25 cellular contexts compared by ENCODE assay signal in the genomic region with DNA sequence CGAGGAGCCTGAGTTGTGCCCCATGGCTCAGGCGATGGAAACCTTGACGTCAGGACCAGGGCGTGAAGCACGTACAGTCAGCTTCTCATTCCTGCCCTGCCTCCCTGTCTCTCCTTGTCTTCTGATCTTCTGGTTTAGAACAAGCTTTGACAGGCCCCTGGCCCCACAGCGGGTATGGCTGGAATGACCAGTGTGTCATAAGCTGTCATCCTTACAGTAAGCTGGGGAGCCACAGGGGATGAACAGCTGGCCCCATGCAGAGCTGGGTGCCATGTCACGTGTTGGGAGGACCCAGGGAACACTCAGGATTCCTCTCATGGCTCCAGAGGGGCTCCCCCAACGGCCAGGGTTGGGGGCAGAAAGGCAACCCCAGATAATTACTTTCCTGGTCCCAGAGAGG.
A peak's percentile ranks its signal among the peaks of the same experiment; 100 is the strongest.
DNase-seq lines count a peak whose midpoint lies in the region; ATAC-seq, FAIRE-seq and TF ChIP-seq lines count a peak whose summit lies in the region.
"Had no signal": no experiment of that assay in that cellular context is flagged by ENCODE, and none has a peak within 500 bp of the region (broad histone marks: within the 10 kb centered on the region; RNA-seq: fewer than 3 reads in every experiment).

No MANE protein-coding gene starts in this region.

- no peak for ATAC-seq in left lobe of liver
- ATAC-seq: natural killer cell treated with Interleukin-12 subunit alpha and Interleukin-12 subunit beta and Interleukin-15 and Interleukin-18, amount 100 ng/mL, for 72 hours had no signal

- peaks cover 38% of the 10 kb centered on the region for H3K79me2 ChIP-seq in keratinocyte (ENCODE audit: control insufficient read depth, insufficient read depth, low read length)

- FAIRE-seq in keratinocyte (lab: Jason Lieb, UNC) = peak; percentile 81
- FAIRE-seq: D721Med, GM12892, RCC 7860 had no signal

- no peaks in the 10 kb centered on the region for H3K9me3 ChIP-seq in CD8-positive, alpha-beta memory T cell (ENCODE audit: low read length)
- no peaks in the 10 kb centered on the region for H3K9me3 ChIP-seq in keratinocyte (ENCODE audit: control insufficient read depth, low read depth, low read length)
- no peaks in the 10 kb centered on the region for H3K9me3 ChIP-seq in stomach smooth muscle (ENCODE audit: control insufficient read depth in 2 of 2, low read length in 2 of 2)
- H3K9me3 ChIP-seq: BLaER1 treated with 17β-estradiol and CSF1 and Interleukin-3, amounts not matched to agents 10 nM and 100 nM; left ventricle myocardium inferior; sigmoid colon; uterus had no signal

- H3K4me1 Mint-ChIP-seq in CD8-positive, alpha-beta memory T cell = peaks cover 16 to 23% (median 18%) of the 10 kb centered on the region in 3 donors
- peaks cover 51% of the 10 kb centered on the region for H3K4me1 Mint-ChIP-seq in brain

- H3K27me3 Mint-ChIP-seq in CD8-positive, alpha-beta memory T cell = no peaks in the 10 kb centered on the region
- H3K27me3 Mint-ChIP-seq in brain = no peaks in the 10 kb centered on the region
- H3K27me3 Mint-ChIP-seq: activated naive CD4-positive, alpha-beta T cell treated with anti-CD3 and anti-CD28 coated beads, Interleukin-2, amount 50 U/mL, for 24 hours; dendritic cell treated with granulocyte-macrophage colony-stimulating factor and Interleukin-4, amounts not matched to agents 40 ng/mL and 50 ng/mL, for 4 days; natural killer cell treated with Interleukin-12 subunit alpha and Interleukin-12 subunit beta and Interleukin-15 and Interleukin-18, amount 100 ng/mL, for 72 hours had no signal

- intact Hi-C loops in cardiac septum (cut with DNase I) = loop anchor here (5.0 kb wide), 3 partner anchors 76 to 219 kb away; no protein-coding TSS in a partner anchor

- no peak overlapping the region for H2AFZ ChIP-seq in keratinocyte (ENCODE audit: control insufficient read depth, low read length)
- H2AFZ ChIP-seq: parathyroid adenoma had no signal

- peaks cover 3% of the 10 kb centered on the region for H4K20me1 ChIP-seq in keratinocyte (ENCODE audit: control insufficient read depth, extremely low read depth, insufficient read depth, low read length)

- H3K9me3 Mint-ChIP-seq in CD8-positive, alpha-beta memory T cell = no peaks in the 10 kb centered on the region
- peaks cover 0 to 12% (median 5%) of the 10 kb centered on the region in 5 experiments for H3K9me3 Mint-ChIP-seq in brain
- H3K9me3 Mint-ChIP-seq: activated naive CD4-positive, alpha-beta T cell treated with anti-CD3 and anti-CD28 coated beads, Interleukin-2, amount 50 U/mL, for 24 hours; dendritic cell treated with granulocyte-macrophage colony-stimulating factor and Interleukin-4, amounts not matched to agents 40 ng/mL and 50 ng/mL, for 4 days; natural killer cell treated with Interleukin-12 subunit alpha and Interleukin-12 subunit beta and Interleukin-15 and Interleukin-18, amount 100 ng/mL, for 72 hours had no signal

- dilution Hi-C loops in keratinocyte (cut with MboI; ENCODE audit: extremely low pct_ligation_motif_present, low sequenced_read_pairs) = no loop called here

- no peaks in the 10 kb centered on the region for H3K27me3 ChIP-seq in CD8-positive, alpha-beta memory T cell (ENCODE audit: insufficient read depth, low read length, poor library complexity, severe bottlenecking)
- H3K27me3 ChIP-seq in keratinocyte (ENCODE audit: control insufficient read depth, extremely low read depth, insufficient read depth, low read length) (no peaks in the 10 kb centered on the region), stomach smooth muscle (ENCODE audit: control insufficient read depth in 1 of 2, insufficient read depth in 2 of 2, low read length in 2 of 2) (no peaks in the 10 kb centered on the region)
- H3K27me3 ChIP-seq: BLaER1 treated with 17β-estradiol and CSF1 and Interleukin-3, amounts not matched to agents 10 nM and 100 nM; sigmoid colon; uterus had no signal

- no peak for TF ChIP-seq CTCF in brain (conservative IDR thresholded peaks at IDR 0.05)
- TF ChIP-seq CTCF in keratinocyte (optimal IDR thresholded peaks at IDR 0.05 in 1 of 3, IDR thresholded peaks at IDR 0.05 in 1 of 3, conservative IDR thresholded peaks at IDR 0.05 in 1 of 3; ENCODE audit: extremely low read depth in 1 of 3, insufficient read depth in 2 of 3, low read length in 3 of 3) = no peak

- POLR2A ChIA-PET in CD8-positive, alpha-beta memory T cell (lab: Charles Lee) = interaction anchor here (0.7 kb wide), 1 partner anchor 100 kb away, joined by 3 read pairs; no protein-coding TSS in a partner anchor

- peaks cover 3% of the 10 kb centered on the region for H3K9me1 ChIP-seq in keratinocyte (ENCODE audit: control insufficient read depth, extremely low read depth, insufficient read depth, low read length)

- peaks cover 25% of the 10 kb centered on the region for H3K4me1 ChIP-seq in CD8-positive, alpha-beta memory T cell (ENCODE audit: insufficient read depth, low read length)
- H3K4me1 ChIP-seq in keratinocyte (ENCODE audit: control insufficient read depth, extremely low read depth, insufficient read depth, low read length) (peaks cover 54% of the 10 kb centered on the region), stomach smooth muscle (ENCODE audit: control insufficient read depth, insufficient read depth, low read length) (peaks cover 64% of the 10 kb centered on the region)
- H3K4me1 ChIP-seq: parathyroid adenoma had no signal

- peak overlapping the region; percentile 71 for H3K9ac ChIP-seq in keratinocyte (ENCODE audit: control insufficient read depth, extremely low read depth, insufficient read depth, low read length)
- H3K9ac ChIP-seq in stomach smooth muscle (ENCODE audit: low read length in 2 of 2) = no peak overlapping the region
- H3K9ac ChIP-seq: parathyroid adenoma had no signal

- peaks cover 0 to 48% (median 3%) of the 10 kb centered on the region in 3 donors for H3K36me3 Mint-ChIP-seq in CD8-positive, alpha-beta memory T cell
- H3K36me3 Mint-ChIP-seq in brain = peaks cover 52% of the 10 kb centered on the region
- H3K36me3 Mint-ChIP-seq: activated naive CD4-positive, alpha-beta T cell treated with anti-CD3 and anti-CD28 coated beads, Interleukin-2, amount 50 U/mL, for 24 hours; natural killer cell treated with Interleukin-12 subunit alpha and Interleukin-12 subunit beta and Interleukin-15 and Interleukin-18, amount 100 ng/mL, for 72 hours had no signal

- CTCF ChIA-PET in CD8-positive, alpha-beta memory T cell (lab: Charles Lee) = interaction anchor here (0.8 to 5.5 kb wide), 8 partner anchors 8 to 217 kb away, joined by 3 to 33 read pairs (median 3); no protein-coding TSS in a partner anchor

- peaks cover 7% of the 10 kb centered on the region for H3K36me3 ChIP-seq in CD8-positive, alpha-beta memory T cell (ENCODE audit: insufficient read depth, low read length)
- H3K36me3 ChIP-seq in keratinocyte (ENCODE audit: control insufficient read depth in 2 of 2, extremely low read depth in 1 of 2, insufficient read depth in 2 of 2, low read length in 2 of 2) (peaks cover 13 to 36% of the 10 kb centered on the region in 2 experiments), stomach smooth muscle (ENCODE audit: control insufficient read depth in 2 of 2, insufficient read depth in 2 of 2, low read length in 2 of 2) (peaks cover 0 to 6% of the 10 kb centered on the region in 2 donors)
- H3K36me3 ChIP-seq: uterus had no signal

- no peak for DNase-seq in CD8-positive, alpha-beta memory T cell
- peak; percentile 97 for DNase-seq in keratinocyte (ENCODE audit: low read depth, low spot score)
- DNase-seq in NCI-H2227 (lab: John Stamatoyannopoulos, UW; ENCODE audit: unreplicated experiment) = no peak
- no peak for DNase-seq in left lobe of liver (ENCODE audit: low spot score)
- no peak for DNase-seq in kidney tubule cell (ENCODE audit: low spot score)
- DNase-seq in cardiac septum (ENCODE audit: low spot score) = no peak
- DNase-seq: ACHN; activated CD4-positive, alpha-beta T cell treated with anti-CD3 and anti-CD28 coated beads, Interleukin-2, amount 50 U/mL, for 1 hour; caudate nucleus; H7; left ventricle myocardium inferior; NCI-H1048; NCI-H1694 treated with DMSO at 0.1 percent for 48 hours; sigmoid colon; uterus had no signal

- H3K4me3 ChIP-seq in CD8-positive, alpha-beta memory T cell (ENCODE audit: low read length) = no peak overlapping the region
- H3K4me3 ChIP-seq in keratinocyte (ENCODE audit: control insufficient read depth in 2 of 3, extremely low read depth in 1 of 3, insufficient read depth in 2 of 3, low read depth in 1 of 3, low read length in 3 of 3) (peak overlapping the region in 1 of 3 experiments; percentile 12), stomach smooth muscle (ENCODE audit: low read length in 2 of 2) (no peak overlapping the region)
- H3K4me3 ChIP-seq: BLaER1 treated with 17β-estradiol and CSF1 and Interleukin-3, amounts not matched to agents 10 nM and 100 nM; left ventricle myocardium inferior; sigmoid colon; uterus had no signal

- no peak overlapping the region for H3K27ac ChIP-seq in CD8-positive, alpha-beta memory T cell (ENCODE audit: low read depth, low read length)
- H3K27ac ChIP-seq in keratinocyte (ENCODE audit: control insufficient read depth, insufficient read depth, low read length) (peak overlapping the region; percentile 97), stomach smooth muscle (ENCODE audit: low read length) (peak overlapping the region; percentile 62)
- H3K27ac ChIP-seq: left ventricle myocardium inferior, parathyroid adenoma, uterus had no signal

- peak overlapping the region in 7 of 8 donors; percentile 23 to 86 (median 60) for H3K27ac Mint-ChIP-seq in CD8-positive, alpha-beta memory T cell
- H3K27ac Mint-ChIP-seq in brain = peak overlapping the region in 3 of 5 experiments; percentile 27 to 82 (median 48)
- H3K27ac Mint-ChIP-seq: activated naive CD4-positive, alpha-beta T cell treated with anti-CD3 and anti-CD28 coated beads, Interleukin-2, amount 50 U/mL, for 24 hours; dendritic cell treated with granulocyte-macrophage colony-stimulating factor and Interleukin-4, amounts not matched to agents 40 ng/mL and 50 ng/mL, for 4 days had no signal

- no peak overlapping the region for H3K4me3 Mint-ChIP-seq in CD8-positive, alpha-beta memory T cell
- H3K4me3 Mint-ChIP-seq in brain = no peak overlapping the region
- H3K4me3 Mint-ChIP-seq: activated naive CD4-positive, alpha-beta T cell treated with anti-CD3 and anti-CD28 coated beads, Interleukin-2, amount 50 U/mL, for 24 hours; dendritic cell treated with granulocyte-macrophage colony-stimulating factor and Interleukin-4, amounts not matched to agents 40 ng/mL and 50 ng/mL, for 4 days; natural killer cell treated with Interleukin-12 subunit alpha and Interleukin-12 subunit beta and Interleukin-15 and Interleukin-18, amount 100 ng/mL, for 72 hours had no signal

- H3K4me2 ChIP-seq in keratinocyte (ENCODE audit: control insufficient read depth, extremely low read depth, insufficient read depth, low read depth, low read length) = peak overlapping the region; percentile 57
- H3K4me2 ChIP-seq: BLaER1 treated with 17β-estradiol and CSF1 and Interleukin-3, amounts not matched to agents 10 nM and 100 nM had no signal
